Comparison of ENCODE assay signal across 13 cellular contexts in the genomic region with DNA sequence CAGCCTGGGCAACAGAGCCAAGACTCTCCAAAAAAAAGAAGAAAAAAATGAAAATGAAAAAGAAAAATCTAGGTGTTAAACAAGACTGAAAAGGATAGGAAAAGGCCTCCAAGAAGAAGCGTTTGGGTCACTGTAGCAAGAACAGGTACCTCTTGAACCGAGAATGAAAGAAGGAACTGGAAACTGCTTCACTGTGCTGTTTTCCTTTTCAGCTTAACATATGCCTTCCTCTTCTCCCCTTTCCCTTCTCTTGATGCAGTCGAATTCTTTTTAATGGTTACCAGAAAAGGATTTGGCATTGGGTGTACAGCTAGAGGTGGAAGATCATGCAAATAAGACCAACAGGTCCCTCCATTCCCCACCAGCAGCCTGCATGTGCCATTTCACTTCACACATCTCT. TPM values are rescaled to one million over a fixed set of nuclear protein-coding genes. Genes with fewer than 3 reads are reported as not detected.
A peak's percentile ranks its signal among the peaks of the same experiment; 100 is the strongest.
DNase-seq lines count a peak whose midpoint lies in the region; ATAC-seq and TF ChIP-seq lines count a peak whose summit lies in the region.
"Had no signal": no experiment of that assay in that cellular context is flagged by ENCODE, and none has a peak within 500 bp of the region (broad histone marks: within the 10 kb centered on the region; RNA-seq: fewer than 3 reads in every experiment).

No MANE protein-coding gene starts in this region.

- peaks cover 37% of the 10 kb centered on the region for H3K4me1 ChIP-seq in DOHH2 (ENCODE audit: control insufficient read depth, low read length)
- H3K4me1 ChIP-seq in OCI-LY1 (ENCODE audit: insufficient read depth, low read length, severe bottlenecking) = peaks cover 49% of the 10 kb centered on the region
- no peaks in the 10 kb centered on the region for H3K4me1 ChIP-seq in gastroesophageal sphincter

- H3K27ac ChIP-seq in DOHH2 (ENCODE audit: low read depth, low read length) (no peak overlapping the region), OCI-LY1 (ENCODE audit: low read depth, low read length, poor library complexity, severe bottlenecking) (peak overlapping the region; percentile 80), gastroesophageal sphincter (no peak overlapping the region)
- H3K27ac ChIP-seq: epithelial cell of prostate had no signal

- DNase-seq in stimulated activated CD4-positive, alpha-beta T cell treated with anti-CD3 and anti-CD28 coated beads, Interleukin-4, amount 100 ng/mL, for 1 hour = no peak
- no peak for DNase-seq in NCI-H146 treated with DMSO at 0.1 percent for 48 hours (lab: John Stamatoyannopoulos, UW; ENCODE audit: unreplicated experiment)
- DNase-seq in effector CD4-positive, alpha-beta T cell = no peak
- DNase-seq: activated CD8-positive, alpha-beta memory T cell treated with anti-CD3 and anti-CD28 coated beads for 24 hours; NCI-H526; stimulated activated naive CD8-positive, alpha-beta T cell treated with anti-CD3 and anti-CD28 coated beads, Interleukin-15, Interleukin-2, amounts not matched to agents 100 U/mL and 50 U/mL, for 24 hours had no signal

- H3K27me3 ChIP-seq in DOHH2 (ENCODE audit: control insufficient read depth, low read length) (no peaks in the 10 kb centered on the region), OCI-LY1 (ENCODE audit: insufficient read depth, low read length) (no peaks in the 10 kb centered on the region), gastroesophageal sphincter (no peaks in the 10 kb centered on the region)
- H3K27me3 ChIP-seq: adrenal gland had no signal

- H3F3A ChIP-seq in DOHH2 (ENCODE audit: control insufficient read depth, insufficient read depth) = no peaks in the 10 kb centered on the region
- no peaks in the 10 kb centered on the region for H3F3A ChIP-seq in OCI-LY1 (ENCODE audit: insufficient read depth, low read length)

- H2AFZ ChIP-seq in OCI-LY1 (ENCODE audit: low read length) = no peak overlapping the region

- WGBS in gastroesophageal sphincter (ENCODE audit: low coverage in 1 of 2), 2 donors = 94 to 96% methylated on average over 3 of the region's 3 CpGs

- no peaks in the 10 kb centered on the region for H3K9me2 ChIP-seq in DOHH2 (replicated peaks; ENCODE audit: control insufficient read depth, low read length)
- H3K9me2 ChIP-seq in OCI-LY1 (ENCODE audit: low read depth, low read length) = no peaks in the 10 kb centered on the region

- peak overlapping the region; percentile 9; the same call in 1 of the 2 replicates for H3K9ac ChIP-seq in OCI-LY1 (ENCODE audit: low read length)

- H3K9me3 ChIP-seq in DOHH2 (ENCODE audit: control insufficient read depth, insufficient read depth, low read length) (no peaks in the 10 kb centered on the region), OCI-LY1 (ENCODE audit: low read length) (no peaks in the 10 kb centered on the region), gastroesophageal sphincter (no peaks in the 10 kb centered on the region)
- H3K9me3 ChIP-seq: adrenal gland had no signal

- TF ChIP-seq CTCF in DOHH2 (IDR thresholded peaks at IDR 0.05; ENCODE audit: low read depth, low read length, poor library complexity, severe bottlenecking) = no peak
- no peak for TF ChIP-seq CTCF in OCI-LY1 (IDR thresholded peaks at IDR 0.05; ENCODE audit: low read length)
- TF ChIP-seq CTCF in gastroesophageal sphincter (IDR thresholded peaks at IDR 0.05) = no peak

- H3K36me3 ChIP-seq in DOHH2 (ENCODE audit: control insufficient read depth, low read length) (peaks cover 16% of the 10 kb centered on the region), OCI-LY1 (ENCODE audit: insufficient read depth, low read length) (peaks cover 14% of the 10 kb centered on the region; the same call in 1 of the 2 replicates), gastroesophageal sphincter (no peaks in the 10 kb centered on the region)
- H3K36me3 ChIP-seq: adrenal gland had no signal

- H3K79me2 ChIP-seq in DOHH2 (ENCODE audit: control insufficient read depth, low read length) = no peaks in the 10 kb centered on the region
- no peaks in the 10 kb centered on the region for H3K79me2 ChIP-seq in OCI-LY1 (ENCODE audit: insufficient read depth, low read length)

- no peaks in the 10 kb centered on the region for H4K20me1 ChIP-seq in DOHH2 (ENCODE audit: control insufficient read depth, insufficient read depth, low read depth, low read length)
- no peaks in the 10 kb centered on the region for H4K20me1 ChIP-seq in OCI-LY1 (ENCODE audit: insufficient read depth, low read length)

- TF ChIP-seq POLR2A in gastroesophageal sphincter (IDR thresholded peaks at IDR 0.05) = no peak

- H3K4me3 ChIP-seq in DOHH2 (ENCODE audit: low read length) = peak overlapping the region; percentile 38
- H3K4me3 ChIP-seq in OCI-LY1 (ENCODE audit: low read depth, low read length, poor library complexity, severe bottlenecking) = peak overlapping the region; percentile 6
- no peak overlapping the region for H3K4me3 ChIP-seq in gastroesophageal sphincter
- H3K4me3 ChIP-seq: adrenal gland had no signal

- ATAC-seq in GM19468 (IDR thresholded peaks at IDR 0.05; ENCODE audit: extremely low read depth, unreplicated experiment) (peak; percentile 61), HG03025 (IDR thresholded peaks at IDR 0.05; ENCODE audit: low FRiP score, unreplicated experiment) (peak; percentile 59), gastroesophageal sphincter (no peak)
- ATAC-seq: stimulated activated naive CD8-positive, alpha-beta T cell treated with anti-CD3 and anti-CD28 coated beads, Interleukin-15, Interleukin-2, amounts not matched to agents 100 U/mL and 50 U/mL, for 24 hours had no signal

- TF ChIP-seq EP300 in gastroesophageal sphincter (IDR thresholded peaks at IDR 0.05) = no peak

- H3K4me2 ChIP-seq in DOHH2 (ENCODE audit: low read length) (peak overlapping the region; percentile 48), OCI-LY1 (ENCODE audit: low read length) (peak overlapping the region; percentile 53)

RNA-seq across cellular contexts. Expression of a gene that starts 28.1 kb away (rescaled TPM):
- total RNA-seq in gastroesophageal sphincter = 1 to 10 TPM in 1 of 4 donors, under 1 TPM in 2, not detected in 1; 0.39 to 1.9 (median 0.82) TPM

Comparison
In these comparisons a context has a peak if more than half of its experiments do, and no peak if none do; other contexts are left out.
1. H3K4me3 ChIP-seq: peak in DOHH2 (single experiment) and OCI-LY1 (single experiment); none in gastroesophageal sphincter (0 of 2).